28 cellular contexts compared by ENCODE assay signal in the genomic region with DNA sequence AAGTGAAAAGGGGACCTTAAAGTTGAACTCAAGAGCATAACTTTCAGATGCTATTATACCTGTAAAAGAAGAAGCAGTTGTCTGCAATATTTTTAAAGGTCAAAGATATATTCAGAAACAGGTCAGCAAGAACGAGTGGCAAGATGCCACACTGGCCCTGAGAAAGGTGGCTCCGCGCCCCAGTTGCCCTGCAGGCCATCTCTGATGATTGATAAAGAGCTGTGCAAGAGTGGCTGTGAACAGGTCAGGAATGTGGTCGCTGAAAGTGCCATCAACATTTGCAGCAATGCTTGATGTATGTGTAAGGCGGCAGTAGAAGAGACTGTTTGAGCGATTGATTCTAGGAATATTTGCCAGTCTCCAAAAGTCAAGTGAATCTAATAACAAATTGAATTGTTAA.
"Had no signal": no experiment of that assay in that cellular context is flagged by ENCODE, and none has a peak within 500 bp of the region (broad histone marks: within the 10 kb centered on the region; RNA-seq: fewer than 3 reads in every experiment).

No MANE protein-coding gene starts in this region.

- H3K4me1 Mint-ChIP-seq: activated B cell treated with CpG ODN at 0.5 μM for 24 hours; activated CD4-positive, alpha-beta T cell treated with anti-CD3 and anti-CD28 coated beads, Interleukin-2, amount 10 ng/mL, durations not matched to agents 7 days and 5 days; brain; T-helper 17 cell had no signal

- H3K4me1 ChIP-seq: SJSA1 had no signal

- H3K9me3 ChIP-seq: MG63, SJSA1 had no signal

- H3K27ac Mint-ChIP-seq: activated B cell treated with CpG ODN at 0.5 μM for 24 hours; activated CD4-positive, alpha-beta memory T cell treated with anti-CD3 and anti-CD28 coated beads for 36 hours; activated CD4-positive, alpha-beta T cell treated with anti-CD3 and anti-CD28 coated beads, Interleukin-2, amount 10 ng/mL, durations not matched to agents 7 days and 5 days; activated naive CD4-positive, alpha-beta T cell treated with anti-CD3 and anti-CD28 coated beads for 36 hours; activated naive CD8-positive, alpha-beta T cell; brain; T-helper 17 cell had no signal

- H3K9me3 Mint-ChIP-seq: activated B cell treated with CpG ODN at 0.5 μM for 24 hours; activated CD4-positive, alpha-beta T cell treated with anti-CD3 and anti-CD28 coated beads, Interleukin-2, amount 10 ng/mL, durations not matched to agents 7 days and 5 days; activated naive CD4-positive, alpha-beta T cell treated with anti-CD3 and anti-CD28 coated beads for 36 hours; activated T-cell treated with anti-CD3 and anti-CD28 coated beads, Interleukin-2, amount 50 U/mL, for 4 hours; brain had no signal

- ATAC-seq: activated T-cell treated with anti-CD3 and anti-CD28 coated beads, Interleukin-2, amount 50 U/mL, for 4 hours; Panc1; T-helper 17 cell had no signal

- H3K4me3 ChIP-seq: MG63, SJSA1 had no signal

- H3K4me3 Mint-ChIP-seq: activated B cell treated with CpG ODN at 0.5 μM for 24 hours; activated CD4-positive, alpha-beta memory T cell treated with anti-CD3 and anti-CD28 coated beads for 36 hours; activated CD4-positive, alpha-beta T cell treated with anti-CD3 and anti-CD28 coated beads, Interleukin-2, amount 10 ng/mL, durations not matched to agents 7 days and 5 days; activated naive CD4-positive, alpha-beta T cell treated with anti-CD3 and anti-CD28 coated beads for 36 hours; activated naive CD8-positive, alpha-beta T cell; activated T-cell treated with anti-CD3 and anti-CD28 coated beads, Interleukin-2, amount 50 U/mL, for 4 hours; brain; T-helper 17 cell had no signal

- H3K27ac ChIP-seq: SJSA1 had no signal

- DNase-seq: activated B cell treated with CpG ODN at 0.5 μM for 24 hours; activated CD4-positive, alpha-beta memory T cell treated with anti-CD3 and anti-CD28 coated beads for 36 hours; activated CD4-positive, alpha-beta T cell treated with anti-CD3 and anti-CD28 coated beads for 1 hour; activated CD4-positive, alpha-beta T cell treated with anti-CD3 and anti-CD28 coated beads, Interleukin-2, amount 10 ng/mL, durations not matched to agents 7 days and 5 days; activated CD8-positive, alpha-beta memory T cell treated with anti-CD3 and anti-CD28 coated beads for 24 hours; activated effector memory CD4-positive, alpha-beta T cell treated with anti-CD3 and anti-CD28 coated beads, Interleukin-2, amount 50 U/mL, for 16 hours; activated naive CD4-positive, alpha-beta T cell treated with anti-CD3 and anti-CD28 coated beads for 36 hours; activated T-cell treated with anti-CD3 and anti-CD28 coated beads, Interleukin-2, amount 50 U/mL, for 4 hours; amygdala; MG63; MV-4-11; NCI-H1092 treated with DMSO at 0.1 percent for 48 hours; NCI-H1417 treated with DMSO at 0.1 percent for 48 hours; NCI-H1694; NCI-H2029; NCI-H2107; NCI-H2171 treated with DMSO at 0.1 percent for 48 hours; NCI-H226; NCI-H526; NCI-H774; RPMI8226; SHP77; T-helper 17 cell; T-helper 9 cell had no signal

- H3K27me3 ChIP-seq: MG63, SJSA1 had no signal

- H3K36me3 ChIP-seq: MG63, SJSA1 had no signal

- H3K36me3 Mint-ChIP-seq: activated CD4-positive, alpha-beta memory T cell treated with anti-CD3 and anti-CD28 coated beads for 36 hours; activated naive CD8-positive, alpha-beta T cell; brain had no signal

- H3K27me3 Mint-ChIP-seq: activated B cell treated with CpG ODN at 0.5 μM for 24 hours; activated CD4-positive, alpha-beta memory T cell treated with anti-CD3 and anti-CD28 coated beads for 36 hours; activated CD4-positive, alpha-beta T cell treated with anti-CD3 and anti-CD28 coated beads, Interleukin-2, amount 10 ng/mL, durations not matched to agents 7 days and 5 days; activated naive CD8-positive, alpha-beta T cell; brain; T-helper 17 cell had no signal
